ENCODE assay signal across 23 cellular contexts in the genomic region with DNA sequence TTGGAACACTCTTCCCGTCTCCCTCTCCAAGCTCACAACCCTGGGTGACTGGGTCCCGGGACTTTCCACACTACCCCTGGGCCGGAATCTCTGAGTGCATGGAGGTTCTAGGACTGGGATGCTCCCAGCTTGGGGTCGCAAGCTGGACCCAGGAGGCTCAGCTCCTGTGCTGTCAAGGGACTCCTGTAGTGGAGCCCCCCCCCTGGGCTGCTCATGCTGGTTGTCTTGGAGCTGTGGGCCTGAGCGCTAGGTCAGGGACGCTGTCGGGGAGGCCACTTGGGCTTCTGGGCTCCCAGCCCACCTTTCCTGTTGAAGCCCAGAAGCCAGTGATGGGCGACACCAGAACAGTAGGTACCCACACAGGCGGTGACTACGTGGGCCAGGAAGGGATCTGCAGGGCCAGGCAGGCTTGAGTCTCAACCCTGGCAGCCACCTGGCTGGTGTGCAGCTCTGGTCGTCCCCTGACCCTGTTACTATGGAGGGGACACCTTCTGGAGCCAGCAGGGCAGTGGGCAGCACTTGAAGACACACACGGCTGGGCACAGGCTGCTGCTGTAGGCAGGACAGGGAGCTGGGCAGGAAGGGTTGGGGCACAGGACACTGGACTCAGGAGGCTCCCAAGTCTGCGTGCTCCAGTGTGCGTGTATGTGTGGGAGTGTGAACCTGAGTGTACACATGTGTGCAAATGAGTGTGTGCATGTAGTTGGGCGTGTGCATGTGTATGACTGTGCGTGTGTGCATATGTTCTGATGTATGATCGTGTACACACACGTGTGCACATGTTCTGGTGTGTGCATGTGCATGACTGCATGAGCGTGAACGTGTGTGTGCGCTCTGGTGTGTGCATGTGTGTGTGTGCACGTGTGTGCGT. TPM values are rescaled to one million over a fixed set of nuclear protein-coding genes. Genes with fewer than 3 reads are reported as not detected.
A peak's percentile ranks its signal among the peaks of the same experiment; 100 is the strongest.
DNase-seq lines count a peak whose midpoint lies in the region; ATAC-seq, FAIRE-seq and TF ChIP-seq lines count a peak whose summit lies in the region.
"Had no signal": no experiment of that assay in that cellular context is flagged by ENCODE, and none has a peak within 500 bp of the region (broad histone marks: within the 10 kb centered on the region; RNA-seq: fewer than 3 reads in every experiment).

No MANE protein-coding gene starts in this region.

- TF ChIP-seq CTCF in GM12878 (IDR thresholded peaks at IDR 0.05 in 2 of 3, conservative IDR thresholded peaks at IDR 0.05 in 1 of 3; ENCODE audit: control insufficient read depth in 2 of 3, extremely low read depth in 1 of 3, insufficient read depth in 1 of 3, low read depth in 3 of 3, low read length in 3 of 3), result no peak
- TF ChIP-seq CTCF in upper lobe of right lung (IDR thresholded peaks at IDR 0.05), result no peak

- WGBS in GM12878 (ENCODE audit: insufficient coverage, insufficient replicate concordance, low lambda C conversion rate, missing lambda C conversion rate), result 53% methylated on average over 23 of the region's 23 CpGs

- H4K20me1 ChIP-seq in GM12878 (ENCODE audit: control insufficient read depth, insufficient read depth), result no peaks in the 10 kb centered on the region

- peak overlapping the region; percentile 49 for H3K4me3 Mint-ChIP-seq in activated naive CD8-positive, alpha-beta T cell
- H3K4me3 Mint-ChIP-seq in activated naive CD8-positive, alpha-beta T cell treated with anti-CD3 and anti-CD28 coated beads for 36 hours, result no peak overlapping the region
- H3K4me3 Mint-ChIP-seq in naive B cell, result peak overlapping the region in 6 of 8 donors; percentile 19 to 56 (median 34)
- H3K4me3 Mint-ChIP-seq: natural killer cell treated with Interleukin-12 subunit alpha and Interleukin-12 subunit beta and Interleukin-15 and Interleukin-18, amount 100 ng/mL, for 72 hours had no signal

- RAD21 ChIA-PET in GM12878 (lab: Charles Lee; ENCODE audit: unreplicated experiment), result no interaction called here

- H3K27ac ChIP-seq in GM12878 (ENCODE audit: control insufficient read depth, insufficient read depth) (no peak overlapping the region), upper lobe of right lung (no peak overlapping the region)

- no peak for DNase-seq in activated naive CD8-positive, alpha-beta T cell treated with anti-CD3 and anti-CD28 coated beads for 36 hours
- DNase-seq in GM12878 (ENCODE audit: low read depth, low spot score) (no peak), naive B cell (no peak), upper lobe of right lung (peak; percentile 59), NK-92 (lab: John Stamatoyannopoulos, UW; ENCODE audit: unreplicated experiment) (no peak), NCI-H1436 treated with DMSO at 0.1 percent for 48 hours (lab: John Stamatoyannopoulos, UW) (no peak), GDM1 (lab: John Stamatoyannopoulos, UW) (no peak)
- DNase-seq: ACHN; activated CD4-positive, alpha-beta T cell treated with anti-CD3 and anti-CD28 coated beads for 48 hours; activated gamma-delta T cell treated with Interleukin-2 at 50 U/mL for 16 hours; anterior cingulate cortex; C1 segment of cervical spinal cord; mesendoderm; MG63; NCI-H146; NCI-H2171 treated with DMSO at 0.1 percent for 48 hours; NCI-H526 treated with DMSO at 0.1 percent for 48 hours; stimulated activated CD4-positive, alpha-beta T cell treated with anti-CD3 and anti-CD28 coated beads, Interleukin-4, amount 100 ng/mL, for 4 hours had no signal

- H3K4me3 ChIP-seq in GM12878 (no peak overlapping the region), upper lobe of right lung (no peak overlapping the region)
- H3K4me3 ChIP-seq: MG63 had no signal

- H3K79me2 ChIP-seq in GM12878 (ENCODE audit: control insufficient read depth, insufficient read depth, low read length), result no peaks in the 10 kb centered on the region

- H3K9me3 ChIP-seq in GM12878 (replicated peaks; ENCODE audit: control insufficient read depth, insufficient read depth, low read length), result no peaks in the 10 kb centered on the region; the same call in 2 of the 3 replicates
- H3K9me3 ChIP-seq in upper lobe of right lung, result no peaks in the 10 kb centered on the region
- H3K9me3 ChIP-seq: MG63 had no signal

- in situ Hi-C loops in GM12878 (cut with MboI), result no loop called here

- intact Hi-C loops in GM12878 (cut with micrococcal nuclease; ENCODE audit: unreplicated experiment) (no loop called here), upper lobe of right lung (cut with DNase I) (no loop called here)

- no peak for FAIRE-seq in GM12878 (lab: Jason Lieb, UNC)
- FAIRE-seq: frontal cortex, TTC549 had no signal

- H3K27ac Mint-ChIP-seq in activated naive CD8-positive, alpha-beta T cell, result no peak overlapping the region
- no peak overlapping the region for H3K27ac Mint-ChIP-seq in activated naive CD8-positive, alpha-beta T cell treated with anti-CD3 and anti-CD28 coated beads for 36 hours
- H3K27ac Mint-ChIP-seq in naive B cell, result peak overlapping the region in 1 of 6 donors; percentile 24
- H3K27ac Mint-ChIP-seq: natural killer cell treated with Interleukin-12 subunit alpha and Interleukin-12 subunit beta and Interleukin-15 and Interleukin-18, amount 100 ng/mL, for 72 hours had no signal

- H2AFZ ChIP-seq in GM12878 (ENCODE audit: control insufficient read depth, low read depth, low read length), result no peak overlapping the region

- SMC1A ChIA-PET in GM12878 (lab: Charles Lee; ENCODE audit: uncharacterized antibody, unreplicated experiment), result no interaction called here

- H3K36me3 Mint-ChIP-seq in activated naive CD8-positive, alpha-beta T cell, result peaks cover 3% of the 10 kb centered on the region
- H3K36me3 Mint-ChIP-seq in activated naive CD8-positive, alpha-beta T cell treated with anti-CD3 and anti-CD28 coated beads for 36 hours, result no peaks in the 10 kb centered on the region
- H3K36me3 Mint-ChIP-seq in naive B cell, result peaks cover 0 to 7% of the 10 kb centered on the region in 2 donors

- H3K4me1 Mint-ChIP-seq in activated naive CD8-positive, alpha-beta T cell (ENCODE audit: low read depth), result peaks cover 14% of the 10 kb centered on the region
- H3K4me1 Mint-ChIP-seq in activated naive CD8-positive, alpha-beta T cell treated with anti-CD3 and anti-CD28 coated beads for 36 hours, result no peaks in the 10 kb centered on the region
- H3K4me1 Mint-ChIP-seq in naive B cell, result peaks cover 0 to 3% (median 0%) of the 10 kb centered on the region in 3 donors

- TF ChIP-seq EP300 in GM12878 (IDR thresholded peaks at IDR 0.05; ENCODE audit: borderline replicate concordance in 1 of 2, control insufficient read depth in 1 of 2, low read depth in 2 of 2, low read length in 2 of 2), result no peak

- H3K27me3 ChIP-seq in GM12878 (replicated peaks in 1 of 2; ENCODE audit: control insufficient read depth in 2 of 2, insufficient read depth in 2 of 2, low read length in 1 of 2), result peaks cover 0 to 2% of the 10 kb centered on the region in 2 experiments; a peak in 2 of 4 replicates
- peaks cover 56% of the 10 kb centered on the region for H3K27me3 ChIP-seq in upper lobe of right lung

- H3K36me3 ChIP-seq in GM12878 (ENCODE audit: control insufficient read depth in 2 of 2, insufficient read depth in 2 of 2, low read length in 1 of 2), result no peaks in the 10 kb centered on the region
- no peaks in the 10 kb centered on the region for H3K36me3 ChIP-seq in upper lobe of right lung
- H3K36me3 ChIP-seq: MG63 had no signal

- no peak for TF ChIP-seq RAD21 in GM12878 (IDR thresholded peaks at IDR 0.05; ENCODE audit: insufficient read depth, low read depth, low read length)

- TF ChIP-seq POLR2A in GM12878 (IDR thresholded peaks at IDR 0.05; ENCODE audit: low read depth, low read length), result no peak

- H3K4me1 ChIP-seq in GM12878 (ENCODE audit: control insufficient read depth, insufficient read depth, low read length) (no peaks in the 10 kb centered on the region), upper lobe of right lung (no peaks in the 10 kb centered on the region)

- H3K9ac ChIP-seq in GM12878 (ENCODE audit: control insufficient read depth, insufficient read depth, low read length), result no peak overlapping the region

- BruUV-seq in GM12878 (replicated peaks; lab: Mats Ljungman, UMichigan), result no TSS peak

- no peaks in the 10 kb centered on the region for H3K9me3 Mint-ChIP-seq in activated naive CD8-positive, alpha-beta T cell (ENCODE audit: low read depth)
- H3K9me3 Mint-ChIP-seq in activated naive CD8-positive, alpha-beta T cell treated with anti-CD3 and anti-CD28 coated beads for 36 hours, result no peaks in the 10 kb centered on the region
- H3K9me3 Mint-ChIP-seq in naive B cell, result no peaks in the 10 kb centered on the region

- no peak for ATAC-seq in GM12878
- no peak for ATAC-seq in naive B cell (ENCODE audit: low read depth in 2 of 2)
- no peak for ATAC-seq in upper lobe of right lung
- ATAC-seq: esophagus mucosa; natural killer cell treated with Interleukin-12 subunit alpha and Interleukin-12 subunit beta and Interleukin-15 and Interleukin-18, amount 100 ng/mL, for 72 hours had no signal

- no peak overlapping the region for H3K4me2 ChIP-seq in GM12878 (ENCODE audit: control insufficient read depth, insufficient read depth)

- peaks cover 27% of the 10 kb centered on the region for H3K27me3 Mint-ChIP-seq in activated naive CD8-positive, alpha-beta T cell
- peaks cover 41% of the 10 kb centered on the region for H3K27me3 Mint-ChIP-seq in activated naive CD8-positive, alpha-beta T cell treated with anti-CD3 and anti-CD28 coated beads for 36 hours
- H3K27me3 Mint-ChIP-seq in naive B cell, result peaks cover 33 to 73% (median 38%) of the 10 kb centered on the region in 3 donors

- POLR2A ChIA-PET in GM12878 (lab: Charles Lee), result no interaction called here

- CTCF ChIA-PET in GM12878 (lab: Yijun Ruan, JAX), result no interaction called here

RNA-seq across cellular contexts. Expression of gene MMEL1, which starts 3.0 kb away (rescaled TPM):
- 1 to 10 TPM; 1.5 to 1.6 TPM for total RNA-seq in activated naive CD8-positive, alpha-beta T cell treated with anti-CD3 and anti-CD28 coated beads for 36 hours
- total RNA-seq in GM12878 (2013; cell fraction: nucleolus; rRNA removed), result not detected in 2 replicates
- total RNA-seq in GM12878 (2014; rRNA removed) (not detected in 2 replicates), GM12878 (2014; rRNA removed; fragmentation: Illumina TruSeq; extraction: Trizol) (not detected in 2 replicates), GM12878 (2021) (not detected in 2 replicates), upper lobe of right lung (3.2 TPM)
- polyA plus RNA-seq in GM12878 (2011; ENCODE audit: low read depth), result not detected
- polyA plus RNA-seq in GM12878 (2011; rRNA removed) (0.11 and 0.13 TPM in 2 replicates), GM12878 (2014; fragmentation: Illumina TruSeq; extraction: Trizol) (not detected in 2 replicates), GM12878 (2014; fragmentation: Nextera tagmentation; extraction: Ambion mirVana) (not detected), GM12878 (2014; rRNA removed) (not detected in 2 replicates), GM12878 (2016; fragmentation: Nextera tagmentation; extraction: Ambion mirVana) (not detected), naive B cell (ENCODE audit: low read depth in 6 of 6) (1 to 10 TPM in 5 of 6 donors, not detected in 1; 1.0 to 8.5 (median 5.3) TPM)
- polyA plus RNA-seq in GM12878 (2011; cell fraction: cytosol; rRNA removed), result 0.03 and 0.18 TPM in 2 replicates
- 0.16 and 0.72 TPM in 2 replicates for polyA plus RNA-seq in GM12878 (2011; cell fraction: nucleus; rRNA removed)
- polyA plus RNA-seq in GM12878 (2012), result not detected in 2 replicates
- not detected in 2 replicates for polyA minus RNA-seq in GM12878 (2011; rRNA and poly(A)+ RNA removed)
- polyA minus RNA-seq in GM12878 (2011; cell fraction: cytosol; rRNA and poly(A)+ RNA removed), result not detected in 2 replicates
- not detected in 2 replicates for polyA minus RNA-seq in GM12878 (2011; cell fraction: nucleus; rRNA and poly(A)+ RNA removed)

RNA-seq across cellular contexts. Expression of gene PRXL2B, which starts 43.3 kb away (rescaled TPM):
- total RNA-seq in activated naive CD8-positive, alpha-beta T cell treated with anti-CD3 and anti-CD28 coated beads for 36 hours, result 10 to 100 TPM; 42.2 to 43.2 TPM
- 6.1 and 6.2 TPM in 2 replicates for total RNA-seq in GM12878 (2013; cell fraction: nucleolus; rRNA removed)
- total RNA-seq in GM12878 (2014; rRNA removed) (4.2 TPM in 2 replicates), GM12878 (2014; rRNA removed; fragmentation: Illumina TruSeq; extraction: Trizol) (1.8 and 1.9 TPM in 2 replicates), GM12878 (2021) (5.6 and 7.6 TPM in 2 replicates), upper lobe of right lung (25.9 TPM)
- 2.4 TPM for polyA plus RNA-seq in GM12878 (2011; ENCODE audit: low read depth)
- polyA plus RNA-seq in GM12878 (2011; rRNA removed) (3.1 and 5.0 TPM in 2 replicates), GM12878 (2014; fragmentation: Illumina TruSeq; extraction: Trizol) (1.3 and 2.7 TPM in 2 replicates), GM12878 (2014; fragmentation: Nextera tagmentation; extraction: Ambion mirVana) (under 1 TPM; 0.44 to 0.53 TPM), GM12878 (2014; rRNA removed) (5.5 and 6.8 TPM in 2 replicates), GM12878 (2016; fragmentation: Nextera tagmentation; extraction: Ambion mirVana) (1 to 10 TPM; 3.8 to 4.8 TPM), naive B cell (ENCODE audit: low read depth in 6 of 6) (10 to 100 TPM; 11.6 to 18.6 (median 13.7) TPM)
- polyA plus RNA-seq in GM12878 (2011; cell fraction: cytosol; rRNA removed), result 8.8 and 10.6 TPM in 2 replicates
- polyA plus RNA-seq in GM12878 (2011; cell fraction: nucleus; rRNA removed), result 19.6 and 22.7 TPM in 2 replicates
- 7.7 and 7.9 TPM in 2 replicates for polyA plus RNA-seq in GM12878 (2012)
- polyA minus RNA-seq in GM12878 (2011; rRNA and poly(A)+ RNA removed), result 1.1 and 5.2 TPM in 2 replicates
- 1.6 and 2.6 TPM in 2 replicates for polyA minus RNA-seq in GM12878 (2011; cell fraction: cytosol; rRNA and poly(A)+ RNA removed)
- polyA minus RNA-seq in GM12878 (2011; cell fraction: nucleus; rRNA and poly(A)+ RNA removed), result 3.0 and 3.5 TPM in 2 replicates
